34 cellular contexts compared by ENCODE assay signal in genomic region chr10:21959998-21960397, GRCh38.
"Had no signal": no experiment of that assay in that cellular context is flagged by ENCODE, and none has a peak within 500 bp of the region (broad histone marks: within the 10 kb centered on the region; RNA-seq: fewer than 3 reads in every experiment).

No MANE protein-coding gene starts in this region.

- H3K27ac ChIP-seq: adrenal gland, body of pancreas, esophagus squamous epithelium, left ventricle myocardium inferior, pancreas, prostate gland, stomach, thyroid gland, upper lobe of right lung, WERI-Rb-1 had no signal

- H3K4me1 ChIP-seq: adrenal gland, body of pancreas, esophagus squamous epithelium, pancreas, prostate gland, thyroid gland, upper lobe of right lung had no signal

- H3K9me3 ChIP-seq: adrenal gland, body of pancreas, esophagus squamous epithelium, mucosa of descending colon, pancreas, prostate gland, stomach, thyroid gland, upper lobe of right lung had no signal

- ATAC-seq: body of pancreas; mucosa of descending colon; pancreas; sciatic nerve; stimulated activated memory B cell treated with anti-CD40 and anti-IgM and Interleukin-4, amounts not matched to agents 10 μg/mL and 1 μg/mL and 100 μg/mL, for 72 hours; upper lobe of right lung had no signal

- H3K27ac Mint-ChIP-seq: activated naive CD4-positive, alpha-beta T cell treated with anti-CD3 and anti-CD28 coated beads for 36 hours; activated naive CD8-positive, alpha-beta T cell treated with anti-CD3 and anti-CD28 coated beads for 36 hours; activated T-helper 1 cell treated with anti-CD3 and anti-CD28 coated beads, Interleukin-12 subunit alpha, Interleukin-12 subunit beta, Interleukin-2, Interleukin-4 antibody, amounts not matched to agents 30 ng/mL and 10 ng/mL and 1 ng/mL, durations not matched to agents 14 hours and 24 hours and 36 hours; stimulated activated memory B cell treated with anti-CD40 and anti-IgM and Interleukin-4, amounts not matched to agents 10 μg/mL and 1 μg/mL and 100 μg/mL, for 72 hours; T-helper 1 cell treated with Interleukin-12 subunit alpha and Interleukin-12 subunit beta and Interleukin-4 antibody, amounts not matched to agents 30 μg/mL and 1 μg/mL, for 36 hours had no signal

- H3K4me3 ChIP-seq: adrenal gland, body of pancreas, esophagus squamous epithelium, left ventricle myocardium inferior, lung, mucosa of descending colon, pancreas, prostate gland, stomach, thyroid gland, upper lobe of right lung had no signal

- H3K27me3 Mint-ChIP-seq: activated naive CD8-positive, alpha-beta T cell treated with anti-CD3 and anti-CD28 coated beads for 36 hours; stimulated activated memory B cell treated with anti-CD40 and anti-IgM and Interleukin-4, amounts not matched to agents 10 μg/mL and 1 μg/mL and 100 μg/mL, for 72 hours had no signal

- DNase-seq: activated CD4-positive, CD25-positive, alpha-beta regulatory T cell treated with anti-CD3 and anti-CD28 coated beads, Interleukin-2, amount 50 U/mL, for 72 hours; activated effector memory CD4-positive, alpha-beta T cell treated with anti-CD3 and anti-CD28 coated beads, Interleukin-2, amount 50 U/mL, for 16 hours; activated naive CD4-positive, alpha-beta T cell treated with anti-CD3 and anti-CD28 coated beads for 36 hours; activated naive CD8-positive, alpha-beta T cell treated with anti-CD3 and anti-CD28 coated beads for 36 hours; activated T-cell treated with anti-CD3 and anti-CD28 coated beads for 4 hours; adrenal gland; aorta; body of pancreas; esophagus squamous epithelium; foreskin melanocyte; left ventricle myocardium inferior; mesendoderm; mucosa of descending colon; nucleus accumbens; pancreas; retina; small intestine; stimulated activated CD4-positive, alpha-beta T cell treated with anti-CD3 and anti-CD28 coated beads, Interleukin-1b, Interleukin-23, amount 100 ng/mL, for 48 hours; stimulated activated CD4-positive, alpha-beta T cell treated with anti-CD3 and anti-CD28 coated beads, Interleukin-4, amount 100 ng/mL, for 4 hours; stimulated activated CD8-positive, alpha-beta memory T cell treated with anti-CD3 and anti-CD28 coated beads, Interleukin-4, amount 100 ng/mL, for 48 hours; stomach; SW 1271; T1000; thyroid gland; upper lobe of right lung; WERI-Rb-1 had no signal

- H3K4me3 Mint-ChIP-seq: activated naive CD4-positive, alpha-beta T cell treated with anti-CD3 and anti-CD28 coated beads for 36 hours; activated naive CD8-positive, alpha-beta T cell treated with anti-CD3 and anti-CD28 coated beads for 36 hours; activated T-helper 1 cell treated with anti-CD3 and anti-CD28 coated beads, Interleukin-12 subunit alpha, Interleukin-12 subunit beta, Interleukin-2, Interleukin-4 antibody, amounts not matched to agents 30 ng/mL and 10 ng/mL and 1 ng/mL, durations not matched to agents 14 hours and 24 hours and 36 hours; nephron; stimulated activated memory B cell treated with anti-CD40 and anti-IgM and Interleukin-4, amounts not matched to agents 10 μg/mL and 1 μg/mL and 100 μg/mL, for 72 hours; T-helper 1 cell treated with Interleukin-12 subunit alpha and Interleukin-12 subunit beta and Interleukin-4 antibody, amounts not matched to agents 30 μg/mL and 1 μg/mL, for 36 hours had no signal

- H3K36me3 ChIP-seq: adrenal gland, esophagus squamous epithelium, left ventricle myocardium inferior, pancreas, prostate gland, stomach, thyroid gland, upper lobe of right lung, WERI-Rb-1 had no signal

- FAIRE-seq: islet of Langerhans, pancreas, small intestine had no signal

- H3K9me3 Mint-ChIP-seq: activated naive CD4-positive, alpha-beta T cell treated with anti-CD3 and anti-CD28 coated beads for 36 hours had no signal
